9 cellular contexts compared by ENCODE assay signal in genomic region chr5:170273968-170274710, GRCh38. TPM values are rescaled to one million over a fixed set of nuclear protein-coding genes. Genes with fewer than 3 reads are reported as not detected.
DNase-seq lines count a peak whose midpoint lies in the region; ATAC-seq, FAIRE-seq and TF ChIP-seq lines count a peak whose summit lies in the region.
"Had no signal": no experiment of that assay in that cellular context is flagged by ENCODE, and none has a peak within 500 bp of the region (broad histone marks: within the 10 kb centered on the region; RNA-seq: fewer than 3 reads in every experiment).

No MANE protein-coding gene starts in this region.

- peaks cover 65% of the 10 kb centered on the region for H3K4me1 ChIP-seq in lower lobe of right lung

- H3K27ac Mint-ChIP-seq in activated T-helper 2 cell treated with anti-CD3 and anti-CD28 coated beads, Interferon-gamma antibody, Interleukin-2, Interleukin-4, amounts not matched to agents 10 μg/mL and 5 μg/mL and 100 μg/mL, durations not matched to agents 14 hours and 24 hours and 36 hours, result peak overlapping the region; percentile 91

- peaks cover 43% of the 10 kb centered on the region for H3K36me3 ChIP-seq in lower lobe of right lung

- no peaks in the 10 kb centered on the region for H3K27me3 Mint-ChIP-seq in activated T-helper 2 cell treated with anti-CD3 and anti-CD28 coated beads, Interferon-gamma antibody, Interleukin-2, Interleukin-4, amounts not matched to agents 10 μg/mL and 5 μg/mL and 100 μg/mL, durations not matched to agents 14 hours and 24 hours and 36 hours (ENCODE audit: low read depth)

- H3K4me3 Mint-ChIP-seq in activated T-helper 2 cell treated with anti-CD3 and anti-CD28 coated beads, Interferon-gamma antibody, Interleukin-2, Interleukin-4, amounts not matched to agents 10 μg/mL and 5 μg/mL and 100 μg/mL, durations not matched to agents 14 hours and 24 hours and 36 hours (ENCODE audit: low read depth), result peak overlapping the region; percentile 75

- peaks cover 83% of the 10 kb centered on the region for H3K4me1 Mint-ChIP-seq in activated T-helper 2 cell treated with anti-CD3 and anti-CD28 coated beads, Interferon-gamma antibody, Interleukin-2, Interleukin-4, amounts not matched to agents 10 μg/mL and 5 μg/mL and 100 μg/mL, durations not matched to agents 14 hours and 24 hours and 36 hours (ENCODE audit: low read depth)

- H3K4me3 ChIP-seq in lower lobe of right lung, result no peak overlapping the region

- no peak for FAIRE-seq in RCC 7860 (lab: Jason Lieb, UNC)
- FAIRE-seq: A204.1 had no signal

- H3K36me3 Mint-ChIP-seq in activated T-helper 2 cell treated with anti-CD3 and anti-CD28 coated beads, Interferon-gamma antibody, Interleukin-2, Interleukin-4, amounts not matched to agents 10 μg/mL and 5 μg/mL and 100 μg/mL, durations not matched to agents 14 hours and 24 hours and 36 hours (ENCODE audit: low read depth), result peaks cover 87% of the 10 kb centered on the region

- no peaks in the 10 kb centered on the region for H3K9me3 Mint-ChIP-seq in activated T-helper 2 cell treated with anti-CD3 and anti-CD28 coated beads, Interferon-gamma antibody, Interleukin-2, Interleukin-4, amounts not matched to agents 10 μg/mL and 5 μg/mL and 100 μg/mL, durations not matched to agents 14 hours and 24 hours and 36 hours

- H3K27ac ChIP-seq in lower lobe of right lung, result no peak overlapping the region

- intact Hi-C loops in activated T-helper 2 cell treated with anti-CD3 and anti-CD28 coated beads, Interferon-gamma antibody, Interleukin-2, Interleukin-4, amounts not matched to agents 10 μg/mL and 5 μg/mL and 100 μg/mL, durations not matched to agents 14 hours and 24 hours and 36 hours (cut with micrococcal nuclease), result loop anchor here (1.0 to 10.0 kb wide), 4 partner anchors 39 to 1111 kb away; partner anchors contain the start of gene NPM1
- intact Hi-C loops in lower lobe of right lung (cut with DNase I), result no loop called here

- ATAC-seq in lower lobe of right lung, result peak in 1 of 2 donors; percentile 11
- no peak for ATAC-seq in HG03108 (IDR thresholded peaks at IDR 0.05; ENCODE audit: unreplicated experiment)
- no peak for ATAC-seq in GM19023 (IDR thresholded peaks at IDR 0.05; ENCODE audit: unreplicated experiment)

- peak; percentile 10 for TF ChIP-seq CTCF in lower lobe of right lung (IDR thresholded peaks at IDR 0.05)

- no peaks in the 10 kb centered on the region for H3K9me3 ChIP-seq in lower lobe of right lung

- no peaks in the 10 kb centered on the region for H3K27me3 ChIP-seq in lower lobe of right lung (ENCODE audit: low read depth)

- DNase-seq in DMS53 (lab: John Stamatoyannopoulos, UW) (peak; percentile 6), DMS53 treated with DMSO at 0.1 percent for 48 hours (lab: John Stamatoyannopoulos, UW; ENCODE audit: unreplicated experiment) (no peak), NCI-H526 (lab: John Stamatoyannopoulos, UW) (peak; percentile 76 to 84), lower lobe of right lung (no peak), RCC 7860 (ENCODE audit: low spot score) (no peak)
- no peak for DNase-seq in activated T-helper 2 cell treated with anti-CD3 and anti-CD28 coated beads, Interferon-gamma antibody, Interleukin-2, Interleukin-4, amounts not matched to agents 10 μg/mL and 5 μg/mL and 100 μg/mL, durations not matched to agents 14 hours and 24 hours and 36 hours (ENCODE audit: low spot score)

RNA-seq across cellular contexts. Expression of gene LCP2, which starts 23.4 kb away (rescaled TPM):
- total RNA-seq in activated T-helper 2 cell treated with anti-CD3 and anti-CD28 coated beads, Interferon-gamma antibody, Interleukin-2, Interleukin-4, amounts not matched to agents 10 μg/mL and 5 μg/mL and 100 μg/mL, durations not matched to agents 14 hours and 24 hours and 36 hours, result 239 and 254 TPM in 2 replicates
- 82.9 TPM for total RNA-seq in lower lobe of right lung

RNA-seq across cellular contexts. Expression of gene C5orf58, which starts 41.4 kb away (rescaled TPM):
- total RNA-seq in activated T-helper 2 cell treated with anti-CD3 and anti-CD28 coated beads, Interferon-gamma antibody, Interleukin-2, Interleukin-4, amounts not matched to agents 10 μg/mL and 5 μg/mL and 100 μg/mL, durations not matched to agents 14 hours and 24 hours and 36 hours, result not detected in 2 replicates
- total RNA-seq in lower lobe of right lung, result not detected

Comparison
In these comparisons a context has a peak if more than half of its experiments do, and no peak if none do; other contexts are left out.
1. DNase-seq: peak in DMS53 (single experiment) and NCI-H526 (2 of 2); none in DMS53 treated with DMSO at 0.1 percent for 48 hours (single experiment), activated T-helper 2 cell treated with anti-CD3 and anti-CD28 coated beads, Interferon-gamma antibody, Interleukin-2, Interleukin-4, amounts not matched to agents 10 μg/mL and 5 μg/mL and 100 μg/mL, durations not matched to agents 14 hours and 24 hours and 36 hours (single experiment), lower lobe of right lung (single experiment) and RCC 7860 (single experiment).